ENCODE assay signal across 26 cellular contexts in genomic region chr11:128688896-128689546, GRCh38. TPM values are rescaled to one million over a fixed set of nuclear protein-coding genes. Genes with fewer than 3 reads are reported as not detected.
A peak's percentile ranks its signal among the peaks of the same experiment; 100 is the strongest.
DNase-seq lines count a peak whose midpoint lies in the region; ATAC-seq and TF ChIP-seq lines count a peak whose summit lies in the region.
"Had no signal": no experiment of that assay in that cellular context is flagged by ENCODE, and none has a peak within 500 bp of the region (broad histone marks: within the 10 kb centered on the region; RNA-seq: fewer than 3 reads in every experiment).

No MANE protein-coding gene starts in this region.

- H3K36me3 ChIP-seq in smooth muscle cell (ENCODE audit: low read depth): no peaks in the 10 kb centered on the region
- H3K36me3 ChIP-seq: breast epithelium, neutrophil, spleen, stomach, upper lobe of left lung had no signal

- peak overlapping the region; percentile 77 for H3K4me3 Mint-ChIP-seq in WTC11
- H3K4me3 Mint-ChIP-seq in activated CD4-positive, alpha-beta memory T cell treated with anti-CD3 and anti-CD28 coated beads for 36 hours: no peak overlapping the region
- H3K4me3 Mint-ChIP-seq: T-helper 2 cell treated with Interferon-gamma antibody and Interleukin-4, amounts not matched to agents 5 μg/mL and 100 μg/mL, for 36 hours had no signal

- H4K20me1 ChIP-seq in smooth muscle cell (ENCODE audit: low read depth): no peaks in the 10 kb centered on the region

- H3K27me3 Mint-ChIP-seq in WTC11 (ENCODE audit: low read depth): peaks cover 100% of the 10 kb centered on the region
- H3K27me3 Mint-ChIP-seq in activated CD4-positive, alpha-beta memory T cell treated with anti-CD3 and anti-CD28 coated beads for 36 hours: peaks cover 39% of the 10 kb centered on the region

- H3K27me3 ChIP-seq in smooth muscle cell (ENCODE audit: low read depth): peaks cover 98% of the 10 kb centered on the region

- CTCF ChIA-PET in WTC11 (lab: Charles Lee): interaction anchor here (1.6 to 5.1 kb wide), 5 partner anchors 21 to 531 kb away, joined by 5 to 35 read pairs (median 6); no protein-coding TSS in a partner anchor
- CTCF ChIA-PET in activated CD4-positive, alpha-beta memory T cell treated with anti-CD3 and anti-CD28 coated beads for 36 hours (lab: Charles Lee): interaction anchor here (2.9 kb wide), 1 partner anchor 69 kb away, joined by 11 read pairs; no protein-coding TSS in a partner anchor

- no peak overlapping the region for H3K27ac ChIP-seq in smooth muscle cell (ENCODE audit: low read depth)
- H3K27ac ChIP-seq: breast epithelium, coronary artery, neutrophil, SK-N-MC, upper lobe of left lung had no signal

- WGBS in smooth muscle cell (ENCODE audit: low lambda C conversion rate): 19% methylated on average over 19 of the region's 19 CpGs

- H3F3A ChIP-seq in smooth muscle cell (ENCODE audit: low read depth): no peaks in the 10 kb centered on the region

- no peak overlapping the region for H3K9ac ChIP-seq in smooth muscle cell (ENCODE audit: low read depth)

- POLR2A ChIA-PET in WTC11 (lab: Charles Lee): no interaction called here
- POLR2A ChIA-PET in activated CD4-positive, alpha-beta memory T cell treated with anti-CD3 and anti-CD28 coated beads for 36 hours (lab: Charles Lee): no interaction called here

- H3K4me1 Mint-ChIP-seq in WTC11: peaks cover 74% of the 10 kb centered on the region
- peaks cover 39% of the 10 kb centered on the region for H3K4me1 Mint-ChIP-seq in activated CD4-positive, alpha-beta memory T cell treated with anti-CD3 and anti-CD28 coated beads for 36 hours (ENCODE audit: low read depth)

- no peak overlapping the region for H3K27ac Mint-ChIP-seq in WTC11
- H3K27ac Mint-ChIP-seq in activated CD4-positive, alpha-beta memory T cell treated with anti-CD3 and anti-CD28 coated beads for 36 hours: no peak overlapping the region
- H3K27ac Mint-ChIP-seq: T-helper 2 cell treated with Interferon-gamma antibody and Interleukin-4, amounts not matched to agents 5 μg/mL and 100 μg/mL, for 36 hours had no signal

- TF ChIP-seq CTCF in WTC11 (IDR thresholded peaks at IDR 0.05) (no peak), smooth muscle cell (IDR thresholded peaks at IDR 0.05; ENCODE audit: borderline replicate concordance, insufficient read depth, poor library complexity, severe bottlenecking) (no peak)

- peaks cover 3% of the 10 kb centered on the region for H3K9me3 ChIP-seq in iPS-18c (ENCODE audit: control insufficient read depth, insufficient read depth, low read length)
- H3K9me3 ChIP-seq in smooth muscle cell (replicated peaks; ENCODE audit: low read depth): no peaks in the 10 kb centered on the region
- H3K9me3 ChIP-seq: breast epithelium, neutrophil, spleen, stomach, upper lobe of left lung had no signal

- ATAC-seq in Right ventricle myocardium superior (ENCODE audit: poor library complexity): no peak
- ATAC-seq in left cardiac atrium: no peak
- no peak for ATAC-seq in WTC11
- ATAC-seq: left lobe of liver had no signal

- peaks cover 23% of the 10 kb centered on the region for H3K4me1 ChIP-seq in smooth muscle cell (ENCODE audit: low read depth)

- no peak overlapping the region for H2AFZ ChIP-seq in smooth muscle cell (ENCODE audit: low read depth)

- intact Hi-C loops in Right ventricle myocardium superior (cut with DNase I): no loop called here
- intact Hi-C loops in left cardiac atrium (cut with DNase I): no loop called here
- intact Hi-C loops in activated CD4-positive, alpha-beta memory T cell treated with anti-CD3 and anti-CD28 coated beads for 36 hours (cut with micrococcal nuclease): no loop called here

- no peaks in the 10 kb centered on the region for H3K9me3 Mint-ChIP-seq in WTC11
- H3K9me3 Mint-ChIP-seq in activated CD4-positive, alpha-beta memory T cell treated with anti-CD3 and anti-CD28 coated beads for 36 hours: no peaks in the 10 kb centered on the region
- H3K9me3 Mint-ChIP-seq: T-helper 2 cell treated with Interferon-gamma antibody and Interleukin-4, amounts not matched to agents 5 μg/mL and 100 μg/mL, for 36 hours had no signal

- no peaks in the 10 kb centered on the region for H3K79me2 ChIP-seq in smooth muscle cell (ENCODE audit: low read depth)

- H3K4me2 ChIP-seq in smooth muscle cell: peak overlapping the region; percentile 88

- H3K4me3 ChIP-seq in iPS-18c (ENCODE audit: insufficient read depth, low read depth, low read length) (peak overlapping the region; percentile 34; the same call in 1 of the 2 replicates), smooth muscle cell (no peak overlapping the region)
- H3K4me3 ChIP-seq: SK-N-MC had no signal

- peak; percentile 37 for DNase-seq in Right ventricle myocardium superior
- DNase-seq in left cardiac atrium: no peak
- no peak for DNase-seq in WTC11 (ENCODE audit: low spot score)
- DNase-seq in smooth muscle cell (lab: John Stamatoyannopoulos, UW; ENCODE audit: unreplicated experiment): no peak
- no peak for DNase-seq in NOMO-1 treated with DMSO at 0.1 percent for 48 hours (lab: John Stamatoyannopoulos, UW; ENCODE audit: unreplicated experiment)
- no peak for DNase-seq in cerebellar nuclear complex (lab: John Stamatoyannopoulos, UW)
- no peak for DNase-seq in activated CD4-positive, alpha-beta memory T cell treated with anti-CD3 and anti-CD28 coated beads for 36 hours
- DNase-seq: activated CD4-positive, alpha-beta T cell treated with anti-CD3 and anti-CD28 coated beads, Interleukin-2, amount 50 U/mL, for 48 hours; activated gamma-delta T cell; GF-D8; Karpas-422; midbrain; NCI-H1694; NCI-H2171 treated with DMSO at 0.1 percent for 48 hours; RPMI8226; stomach had no signal

- H3K36me3 Mint-ChIP-seq in WTC11: no peaks in the 10 kb centered on the region
- peaks cover 3% of the 10 kb centered on the region for H3K36me3 Mint-ChIP-seq in activated CD4-positive, alpha-beta memory T cell treated with anti-CD3 and anti-CD28 coated beads for 36 hours

TF ChIP-seq in WTC11, 78 proteins besides CTCF, POLR2A, EP300 and RAD21 (continues in another document):
- TF ChIP-seq PRDM15 (CRISPR knock-in tag; IDR thresholded peaks at IDR 0.05) (no peak), FOXP1 (CRISPR knock-in tag; IDR thresholded peaks at IDR 0.05; ENCODE audit: borderline replicate concordance) (no peak), ELF4 (CRISPR knock-in tag; IDR thresholded peaks at IDR 0.05; ENCODE audit: low read depth) (no peak), GRHL2 (CRISPR knock-in tag; IDR thresholded peaks at IDR 0.05; ENCODE audit: insufficient replicate concordance, severe bottlenecking) (no peak), ZMAT4 (CRISPR knock-in tag; IDR thresholded peaks at IDR 0.05) (no peak), CREB1 (CRISPR knock-in tag; IDR thresholded peaks at IDR 0.05) (no peak)

RNA-seq across cellular contexts. Expression of gene FLI1, which starts 4.9 kb away (rescaled TPM):
- total RNA-seq in Right ventricle myocardium superior (14.0 TPM), left cardiac atrium (10 to 100 TPM; 22.1 to 27.9 TPM), WTC11 (2021) (0.39 to 0.63 TPM (median 0.44 TPM) in 3 replicates), smooth muscle cell (2.2 and 4.7 TPM in 2 replicates)
- polyA plus RNA-seq in smooth muscle cell: 3.5 and 4.2 TPM in 2 replicates
- 10 to 100 TPM; 60.3 to 63.7 TPM for total RNA-seq in activated CD4-positive, alpha-beta memory T cell treated with anti-CD3 and anti-CD28 coated beads for 36 hours
- total RNA-seq: HT-29 had no signal
